29 cellular contexts compared by ENCODE assay signal in the genomic region with DNA sequence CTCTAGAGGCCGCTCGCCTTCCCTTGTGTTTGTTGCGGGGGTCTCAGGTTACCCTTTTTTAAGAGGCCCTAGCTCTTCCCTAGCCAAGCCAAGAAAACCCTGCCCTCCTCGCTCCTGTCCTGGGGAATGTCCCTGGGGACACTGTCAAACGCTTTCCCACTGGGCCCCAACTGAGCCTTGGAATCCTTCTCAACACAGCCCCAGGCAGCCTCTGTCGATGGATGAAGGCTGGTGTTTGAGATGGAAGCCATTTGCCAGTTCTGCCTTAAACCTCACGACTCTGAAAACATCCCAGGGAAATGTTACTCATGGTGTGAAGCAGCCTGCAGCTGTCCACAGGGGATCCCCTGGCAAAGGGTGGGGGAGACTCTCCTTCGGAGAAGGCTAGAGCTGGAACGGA.
DNase-seq lines count a peak whose midpoint lies in the region; ATAC-seq and TF ChIP-seq lines count a peak whose summit lies in the region.
"Had no signal": no experiment of that assay in that cellular context is flagged by ENCODE, and none has a peak within 500 bp of the region (broad histone marks: within the 10 kb centered on the region; RNA-seq: fewer than 3 reads in every experiment).

No MANE protein-coding gene starts in this region.

- peaks cover 7% of the 10 kb centered on the region for H3K27me3 ChIP-seq in AG04450 (ENCODE audit: control insufficient read depth, insufficient read depth, low read length)
- H3K27me3 ChIP-seq in neural progenitor cell, result no peaks in the 10 kb centered on the region
- H3K27me3 ChIP-seq: colonic mucosa, SJSA1, uterus had no signal

- H3K4me3 Mint-ChIP-seq in glutamatergic neuron (ENCODE audit: unreplicated experiment) (no peak overlapping the region), neural progenitor cell (no peak overlapping the region)
- H3K4me3 Mint-ChIP-seq: activated CD8-positive, alpha-beta T cell treated with anti-CD3 and anti-CD28 coated beads, Interleukin-2, amount 10 ng/mL, durations not matched to agents 7 days and 5 days; activated naive CD8-positive, alpha-beta T cell; B cell; CD8-positive, alpha-beta T cell; H9 had no signal

- no peak overlapping the region for H3K9ac ChIP-seq in neural progenitor cell

- TF ChIP-seq CTCF in AG04450 (IDR thresholded peaks at IDR 0.05; ENCODE audit: low read depth, low read length) (no peak), glutamatergic neuron (IDR thresholded peaks at IDR 0.05; ENCODE audit: partially characterized antibody, unreplicated experiment) (no peak), neural progenitor cell (IDR thresholded peaks at IDR 0.05) (no peak)

- H3K4me1 ChIP-seq in neural progenitor cell, result peaks cover 9% of the 10 kb centered on the region
- H3K4me1 ChIP-seq: colonic mucosa, SJSA1, uterus had no signal

- no peak overlapping the region for H2AFZ ChIP-seq in neural progenitor cell (replicated peaks)

- no peaks in the 10 kb centered on the region for H3K36me3 ChIP-seq in neural progenitor cell
- H3K36me3 ChIP-seq: colonic mucosa, SJSA1, stomach, uterus, WERI-Rb-1 had no signal

- H3K27me3 Mint-ChIP-seq in glutamatergic neuron (ENCODE audit: unreplicated experiment), result peaks cover 2% of the 10 kb centered on the region
- peaks cover 5% of the 10 kb centered on the region for H3K27me3 Mint-ChIP-seq in neural progenitor cell (ENCODE audit: insufficient read depth, low read depth)

- H3K4me1 Mint-ChIP-seq in glutamatergic neuron (ENCODE audit: low read depth, unreplicated experiment) (peaks cover 4% of the 10 kb centered on the region), neural progenitor cell (peaks cover 27% of the 10 kb centered on the region)
- H3K4me1 Mint-ChIP-seq: B cell had no signal

- POLR2A ChIA-PET in AG04450 (lab: Yijun Ruan, JAX), result no interaction called here

- no peaks in the 10 kb centered on the region for H3K79me2 ChIP-seq in neural progenitor cell (ENCODE audit: low read depth)

- no peaks in the 10 kb centered on the region for H4K20me1 ChIP-seq in neural progenitor cell (ENCODE audit: low read depth)

- H3K4me3 ChIP-seq in AG04450 (ENCODE audit: low read depth, low read length) (no peak overlapping the region), neural progenitor cell (no peak overlapping the region)
- H3K4me3 ChIP-seq: colonic mucosa, SJSA1, stomach, uterus had no signal

- peak; percentile 20 for DNase-seq in AG04450 (ENCODE audit: low read depth, low spot score)
- peak; percentile 22 for DNase-seq in LHCN-M2 (ENCODE audit: low read depth)
- DNase-seq in glutamatergic neuron, result peak; percentile 38
- no peak for DNase-seq in neural progenitor cell (ENCODE audit: low spot score)
- no peak for DNase-seq in stimulated activated CD8-positive, alpha-beta memory T cell treated with anti-CD3 and anti-CD28 coated beads, Interleukin-4, amount 100 ng/mL, for 48 hours
- DNase-seq in NCI-H187 treated with DMSO at 0.1 percent for 48 hours (lab: John Stamatoyannopoulos, UW), result no peak
- DNase-seq: activated CD4-positive, alpha-beta T cell treated with anti-CD3 and anti-CD28 coated beads for 4 hours; activated CD8-positive, alpha-beta T cell treated with anti-CD3 and anti-CD28 coated beads, Interleukin-2, amount 10 ng/mL, durations not matched to agents 7 days and 5 days; anterior cingulate cortex; CD8-positive, alpha-beta T cell; colonic mucosa; effector memory CD4-positive, alpha-beta T cell; H9; Kasumi-1; kidney; NCI-H1436 treated with DMSO at 0.1 percent for 48 hours; NCI-H2107; right cardiac atrium; stomach; T1000; WERI-Rb-1 had no signal

- H3K27ac Mint-ChIP-seq in glutamatergic neuron (ENCODE audit: unreplicated experiment) (no peak overlapping the region), neural progenitor cell (peak overlapping the region; percentile 25)
- H3K27ac Mint-ChIP-seq: activated CD8-positive, alpha-beta T cell treated with anti-CD3 and anti-CD28 coated beads, Interleukin-2, amount 10 ng/mL, durations not matched to agents 7 days and 5 days; activated naive CD8-positive, alpha-beta T cell; activated T-helper 2 cell treated with anti-CD3 and anti-CD28 coated beads, Interferon-gamma antibody, Interleukin-2, Interleukin-4, amounts not matched to agents 10 μg/mL and 5 μg/mL and 100 μg/mL, durations not matched to agents 14 hours and 24 hours and 36 hours; B cell; CD8-positive, alpha-beta T cell; H9 had no signal

- H3K9me3 ChIP-seq in AG04450 (ENCODE audit: control insufficient read depth, insufficient read depth, low read length), result no peaks in the 10 kb centered on the region; the same call in 1 of the 2 replicates
- H3K9me3 ChIP-seq in neural progenitor cell (ENCODE audit: low read depth), result no peaks in the 10 kb centered on the region
- H3K9me3 ChIP-seq: colonic mucosa, SJSA1, uterus had no signal

- CTCF ChIA-PET in AG04450 (lab: Charles Lee), result interaction anchor here (0.7 to 1.3 kb wide), 2 partner anchors 24 to 392 kb away, joined by 3 to 4 read pairs; no protein-coding TSS in a partner anchor

- peaks cover 6% of the 10 kb centered on the region for H3F3A ChIP-seq in neural progenitor cell (ENCODE audit: low read depth)

- H3K27ac ChIP-seq in AG04450 (ENCODE audit: low read depth, low read length), result no peak overlapping the region
- H3K27ac ChIP-seq in neural progenitor cell, result no peak overlapping the region
- H3K27ac ChIP-seq: colonic mucosa, epithelial cell of prostate, SJSA1, stomach, uterus, WERI-Rb-1 had no signal

- no peak for ATAC-seq in GM19351 (IDR thresholded peaks at IDR 0.05; ENCODE audit: unreplicated experiment)
- no peak for ATAC-seq in GM18907 (IDR thresholded peaks at IDR 0.05; ENCODE audit: unreplicated experiment)
- ATAC-seq: activated CD8-positive, alpha-beta T cell treated with anti-CD3 and anti-CD28 coated beads, Interleukin-2, amount 10 ng/mL, durations not matched to agents 7 days and 5 days; CD8-positive, alpha-beta T cell had no signal

- H3K9me3 Mint-ChIP-seq in glutamatergic neuron (ENCODE audit: unreplicated experiment), result no peaks in the 10 kb centered on the region
- H3K9me3 Mint-ChIP-seq in neural progenitor cell, result peaks cover 12% of the 10 kb centered on the region
- H3K9me3 Mint-ChIP-seq: activated T-helper 2 cell treated with anti-CD3 and anti-CD28 coated beads, Interferon-gamma antibody, Interleukin-2, Interleukin-4, amounts not matched to agents 10 μg/mL and 5 μg/mL and 100 μg/mL, durations not matched to agents 14 hours and 24 hours and 36 hours had no signal

- peak overlapping the region; percentile 42 for H3K4me2 ChIP-seq in neural progenitor cell

- no peaks in the 10 kb centered on the region for H3K36me3 Mint-ChIP-seq in glutamatergic neuron (ENCODE audit: unreplicated experiment)
- H3K36me3 Mint-ChIP-seq in neural progenitor cell, result no peaks in the 10 kb centered on the region
- H3K36me3 Mint-ChIP-seq: CD8-positive, alpha-beta T cell had no signal

Comparison
In these comparisons a context has a peak if more than half of its experiments do, and no peak if none do; other contexts are left out.
1. DNase-seq: peak in AG04450 (single experiment), LHCN-M2 (single experiment) and glutamatergic neuron (single experiment); none in neural progenitor cell (single experiment), stimulated activated CD8-positive, alpha-beta memory T cell treated with anti-CD3 and anti-CD28 coated beads, Interleukin-4, amount 100 ng/mL, for 48 hours (single experiment) and NCI-H187 treated with DMSO at 0.1 percent for 48 hours (single experiment).